In genomic region chr6:3454206-3455016, GRCh38 we compare ENCODE assay signal across 8 cellular contexts. TPM values are rescaled to one million over a fixed set of nuclear protein-coding genes. Genes with fewer than 3 reads are reported as not detected.
A peak's percentile ranks its signal among the peaks of the same experiment; 100 is the strongest.
DNase-seq lines count a peak whose midpoint lies in the region; ATAC-seq and TF ChIP-seq lines count a peak whose summit lies in the region.

No MANE protein-coding gene starts in this region.

- H3K9me3 ChIP-seq in iPS-18c (ENCODE audit: control insufficient read depth, insufficient read depth, low read length) (no peaks in the 10 kb centered on the region), spleen (no peaks in the 10 kb centered on the region), BE2C (no peaks in the 10 kb centered on the region)

- TF ChIP-seq CTCF in spleen (IDR thresholded peaks at IDR 0.05 in 8 of 11, conservative IDR thresholded peaks at IDR 0.05 in 3 of 11) (no peak), BE2C (IDR thresholded peaks at IDR 0.05; ENCODE audit: low read depth, low read length) (no peak)

- intact Hi-C loops in spleen (cut with DNase I; ENCODE audit: low total_unique reads): loop anchor here (10.0 kb wide), 1 partner anchor 170 kb away; no protein-coding TSS in a partner anchor

- H3K27me3 ChIP-seq in spleen (replicated peaks in 1 of 7) (peaks cover 0 to 89% (median 54%) of the 10 kb centered on the region in 7 donors), BE2C (peaks cover 83% of the 10 kb centered on the region)

- peak in 2 of 3 experiments; percentile 31 to 89 for DNase-seq in NCI-H1417 (lab: John Stamatoyannopoulos, UW)
- no peak for DNase-seq in NCI-H1417 treated with DMSO at 0.1 percent for 48 hours (lab: John Stamatoyannopoulos, UW)
- peak; percentile 18 for DNase-seq in astrocyte of the hippocampus (ENCODE audit: low read depth, low spot score)
- DNase-seq in spleen: no peak
- DNase-seq in BE2C: no peak
- DNase-seq in stimulated activated CD8-positive, alpha-beta memory T cell treated with anti-CD3 and anti-CD28 coated beads, Interleukin-4, amount 100 ng/mL, for 48 hours: no peak

- peak overlapping the region; percentile 75; the same call in 1 of the 2 replicates for H3K4me3 ChIP-seq in iPS-18c (ENCODE audit: insufficient read depth, low read depth, low read length)
- peak overlapping the region in 6 of 8 donors; percentile 14 to 76 (median 58) for H3K4me3 ChIP-seq in spleen
- no peak overlapping the region for H3K4me3 ChIP-seq in BE2C (ENCODE audit: low read depth, low read length)

- H3K4me1 ChIP-seq in spleen (peaks cover 6 to 36% (median 26%) of the 10 kb centered on the region in 6 donors), BE2C (no peaks in the 10 kb centered on the region)

- H3K36me3 ChIP-seq in spleen (no peaks in the 10 kb centered on the region), BE2C (no peaks in the 10 kb centered on the region)

- no peak overlapping the region for H3K27ac ChIP-seq in spleen

- TF ChIP-seq POLR2A in spleen (IDR thresholded peaks at IDR 0.05): no peak

- 78 to 82% (median 80%) methylated on average over 7 of the region's 7 CpGs for WGBS in spleen, 5 donors

- no peak for ATAC-seq in HG03457 (IDR thresholded peaks at IDR 0.05; ENCODE audit: unreplicated experiment)

RNA-seq across cellular contexts. Expression of gene SLC22A23, which starts 2.4 kb away (rescaled TPM):
- 10 to 100 TPM; 15.1 to 22.6 (median 20.2) TPM for total RNA-seq in spleen
- 1 to 10 TPM; 1.9 to 2.4 (median 2.0) TPM for polyA plus RNA-seq in spleen
- polyA plus RNA-seq in BE2C (2012; ENCODE audit: insufficient read depth, insufficient read length, low read depth): 4.8 TPM

Comparison
In these comparisons a context has a peak if more than half of its experiments do, and no peak if none do; other contexts are left out.
1. DNase-seq: peak in NCI-H1417 (2 of 3) and astrocyte of the hippocampus (single experiment); none in NCI-H1417 treated with DMSO at 0.1 percent for 48 hours (single experiment), spleen (single experiment), BE2C (single experiment) and stimulated activated CD8-positive, alpha-beta memory T cell treated with anti-CD3 and anti-CD28 coated beads, Interleukin-4, amount 100 ng/mL, for 48 hours (single experiment).